In genomic region chrX:23907106-23907495, GRCh38 we compare ENCODE assay signal across 1 cellular context.
TF ChIP-seq lines count a peak whose summit lies in the region.

No MANE protein-coding gene starts in this region.

TF ChIP-seq in GM12878, 131 proteins besides CTCF, POLR2A, EP300 and RAD21 (continued from another document):
- no peak for TF ChIP-seq BCLAF1 (IDR thresholded peaks at IDR 0.05)
TF ChIP-seq in GM12878: peak in this region for 0.
